9 cellular contexts compared by ENCODE assay signal in genomic region chr10:96470108-96470743, GRCh38. TPM values are rescaled to one million over a fixed set of nuclear protein-coding genes. Genes with fewer than 3 reads are reported as not detected.
DNase-seq lines count a peak whose midpoint lies in the region; ATAC-seq and TF ChIP-seq lines count a peak whose summit lies in the region.
"Had no signal": no experiment of that assay in that cellular context is flagged by ENCODE, and none has a peak within 500 bp of the region (broad histone marks: within the 10 kb centered on the region; RNA-seq: fewer than 3 reads in every experiment).

No MANE protein-coding gene starts in this region.

- H3K27me3 Mint-ChIP-seq in MCF 10A (ENCODE audit: insufficient read depth, unreplicated experiment) (peaks cover 55% of the 10 kb centered on the region), glutamatergic neuron (ENCODE audit: unreplicated experiment) (no peaks in the 10 kb centered on the region)

- H3K9me3 ChIP-seq in breast epithelium = peaks cover 0 to 5% of the 10 kb centered on the region in 2 donors
- no peaks in the 10 kb centered on the region for H3K9me3 ChIP-seq in psoas muscle
- no peaks in the 10 kb centered on the region for H3K9me3 ChIP-seq in sigmoid colon

- no peak for TF ChIP-seq EP300 in sigmoid colon (IDR thresholded peaks at IDR 0.05)

- CTCF ChIA-PET in MCF 10A (lab: Yijun Ruan, JAX) = interaction anchor here (0.6 to 2.6 kb wide), 8 partner anchors 14 to 96 kb away, joined by 3 to 12 read pairs (median 5); partner anchors contain the start of gene TLL2

- H3K9me3 Mint-ChIP-seq in MCF 10A (ENCODE audit: unreplicated experiment) = no peaks in the 10 kb centered on the region
- no peaks in the 10 kb centered on the region for H3K9me3 Mint-ChIP-seq in glutamatergic neuron (ENCODE audit: unreplicated experiment)

- H3K36me3 ChIP-seq in breast epithelium (no peaks in the 10 kb centered on the region), psoas muscle (ENCODE audit: insufficient read depth in 1 of 2, low read depth in 1 of 2) (no peaks in the 10 kb centered on the region), sigmoid colon (no peaks in the 10 kb centered on the region)

- H3K27me3 ChIP-seq in breast epithelium (peaks cover 0 to 22% of the 10 kb centered on the region in 2 donors), psoas muscle (ENCODE audit: insufficient read depth in 3 of 3, low read length in 2 of 3) (peaks cover 0 to 3% (median 0%) of the 10 kb centered on the region in 3 donors), sigmoid colon (no peaks in the 10 kb centered on the region)

- ATAC-seq in psoas muscle (peak; percentile 57 to 83 (median 68)), HG03025 (IDR thresholded peaks at IDR 0.05; ENCODE audit: low FRiP score, unreplicated experiment) (no peak)

- H3K4me3 Mint-ChIP-seq in MCF 10A (ENCODE audit: unreplicated experiment) (no peak overlapping the region), glutamatergic neuron (ENCODE audit: unreplicated experiment) (no peak overlapping the region)

- no peaks in the 10 kb centered on the region for H3K4me1 Mint-ChIP-seq in MCF 10A (ENCODE audit: insufficient read depth, unreplicated experiment)
- H3K4me1 Mint-ChIP-seq in glutamatergic neuron (ENCODE audit: low read depth, unreplicated experiment) = no peaks in the 10 kb centered on the region

- H3K4me1 ChIP-seq in breast epithelium (no peaks in the 10 kb centered on the region), psoas muscle (no peaks in the 10 kb centered on the region), sigmoid colon (no peaks in the 10 kb centered on the region)

- TF ChIP-seq CTCF in MCF 10A (IDR thresholded peaks at IDR 0.05; ENCODE audit: unreplicated experiment) (peak; percentile 44), breast epithelium (IDR thresholded peaks at IDR 0.05) (no peak), LNCaP clone FGC (IDR thresholded peaks at IDR 0.05; ENCODE audit: control insufficient read depth, extremely low read depth, insufficient read depth) (peak; percentile 75), glutamatergic neuron (IDR thresholded peaks at IDR 0.05; ENCODE audit: partially characterized antibody, unreplicated experiment) (peak; percentile 58), psoas muscle (IDR thresholded peaks at IDR 0.05) (peak; percentile 35), sigmoid colon (IDR thresholded peaks at IDR 0.05) (no peak)

- TF ChIP-seq POLR2A in breast epithelium (IDR thresholded peaks at IDR 0.05) (no peak), sigmoid colon (IDR thresholded peaks at IDR 0.05) (no peak)

- DNase-seq in MCF 10A (ENCODE audit: unreplicated experiment) (peak; percentile 66), breast epithelium (ENCODE audit: low spot score in 2 of 2) (no peak), LNCaP clone FGC (ENCODE audit: low read depth) (peak; percentile 19), glutamatergic neuron (peak; percentile 76), psoas muscle (no peak), sigmoid colon (no peak)
- DNase-seq in activated CD8-positive, alpha-beta memory T cell treated with anti-CD3 and anti-CD28 coated beads, Interleukin-2, amount 50 U/mL, for 48 hours = peak; percentile 55

- H3K4me3 ChIP-seq in breast epithelium (no peak overlapping the region), LNCaP clone FGC (ENCODE audit: low read depth, low read length) (no peak overlapping the region), psoas muscle (no peak overlapping the region), sigmoid colon (no peak overlapping the region)

- intact Hi-C loops in MCF 10A (cut with micrococcal nuclease) (loop anchor here (1.0 kb wide), 1 partner anchor 43 kb away; the partner anchor contains the start of gene TLL2), breast epithelium (cut with DNase I; ENCODE audit: low total_unique reads) (no loop called here), psoas muscle (cut with DNase I) (no loop called here), sigmoid colon (cut with DNase I) (no loop called here)

- BruUV-seq in MCF 10A (replicated peaks; lab: Mats Ljungman, UMichigan) = no TSS peak

- POLR2A ChIA-PET in MCF 10A (lab: Yijun Ruan, JAX) = no interaction called here

- H3K27ac Mint-ChIP-seq in MCF 10A (ENCODE audit: low read depth, unreplicated experiment) (no peak overlapping the region), glutamatergic neuron (ENCODE audit: unreplicated experiment) (no peak overlapping the region)

- 15 to 18% (median 15%) methylated on average over 4 of the region's 4 CpGs for WGBS in psoas muscle, 3 donors
- WGBS in sigmoid colon, 2 donors = 19 to 26% methylated on average over 4 of the region's 4 CpGs

- H3K27ac ChIP-seq in breast epithelium = no peak overlapping the region
- no peak overlapping the region for H3K27ac ChIP-seq in psoas muscle
- no peak overlapping the region for H3K27ac ChIP-seq in sigmoid colon

- no peaks in the 10 kb centered on the region for H3K36me3 Mint-ChIP-seq in MCF 10A (ENCODE audit: insufficient read depth, unreplicated experiment)
- H3K36me3 Mint-ChIP-seq in glutamatergic neuron (ENCODE audit: unreplicated experiment) = no peaks in the 10 kb centered on the region

RNA-seq across cellular contexts. Expression of gene TLL2, which starts 43.5 kb away (rescaled TPM):
- 0.20 TPM in 1 of 2 replicates, not detected in the other for total RNA-seq in MCF 10A (2022)
- total RNA-seq in breast epithelium = under 1 TPM in 1 of 3 donors, not detected in 2; under 0.01 TPM
- total RNA-seq in glutamatergic neuron (ENCODE audit: unreplicated experiment) = 0.17 TPM
- total RNA-seq in psoas muscle = under 1 TPM; 0.30 to 0.41 (median 0.33) TPM
- polyA plus RNA-seq in psoas muscle = under 1 TPM; 0.22 to 0.64 (median 0.30) TPM
- 1 to 10 TPM in 1 of 4 donors, under 1 TPM in 3; 0.14 to 2.2 (median 0.26) TPM for total RNA-seq in sigmoid colon
- under 1 TPM in 1 of 3 donors, not detected in 2; 0.36 TPM for polyA plus RNA-seq in sigmoid colon
- total RNA-seq: subcutaneous adipose tissue had no signal

Comparison
In these comparisons a context has a peak if more than half of its experiments do, and no peak if none do; other contexts are left out.
1. DNase-seq: peak in MCF 10A (single experiment), LNCaP clone FGC (single experiment), activated CD8-positive, alpha-beta memory T cell treated with anti-CD3 and anti-CD28 coated beads, Interleukin-2, amount 50 U/mL, for 48 hours (single experiment) and glutamatergic neuron (single experiment); none in breast epithelium (0 of 2), psoas muscle (0 of 2) and sigmoid colon (single experiment).
2. CTCF ChIP-seq: peak in MCF 10A (single experiment), LNCaP clone FGC (single experiment), glutamatergic neuron (single experiment) and psoas muscle (single experiment); none in breast epithelium (0 of 3) and sigmoid colon (0 of 4).